2 cellular contexts compared by ENCODE assay signal in the genomic region with DNA sequence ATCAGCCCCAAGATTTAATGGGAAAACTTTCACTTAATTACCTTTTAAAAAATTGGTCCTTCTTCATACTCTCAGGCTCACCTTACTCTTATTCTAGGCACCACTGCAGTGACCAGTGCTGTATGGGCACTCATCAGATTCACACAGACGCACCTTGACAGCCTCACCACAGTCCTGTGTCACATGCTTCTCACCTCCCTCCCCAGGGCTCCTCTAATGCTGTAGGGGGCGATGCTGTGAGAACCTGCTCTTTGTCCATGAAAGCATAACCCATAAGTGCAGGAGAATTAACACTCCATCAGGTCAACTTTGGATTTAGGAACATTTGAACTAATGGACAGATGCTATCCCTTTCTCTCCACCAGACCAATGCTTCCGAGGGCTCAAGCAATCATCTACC.
A peak's percentile ranks its signal among the peaks of the same experiment; 100 is the strongest.
TF ChIP-seq lines count a peak whose summit lies in the region.

No MANE protein-coding gene starts in this region.

TF ChIP-seq in GM23338, 12 proteins besides CTCF, POLR2A, EP300 and RAD21:
- TF ChIP-seq CREB1 (CRISPR knock-in tag; IDR thresholded peaks at IDR 0.05; ENCODE audit: low read depth), result no peak
- no peak for TF ChIP-seq EZH2phosphoT487 (IDR thresholded peaks at IDR 0.05; ENCODE audit: unreplicated experiment)
- TF ChIP-seq ZNF114 (CRISPR knock-in tag; IDR thresholded peaks at IDR 0.05), result no peak
- no peak for TF ChIP-seq POLR2AphosphoS5 (IDR thresholded peaks at IDR 0.05; ENCODE audit: low read depth)
- no peak for TF ChIP-seq ZNF331 (CRISPR knock-in tag; IDR thresholded peaks at IDR 0.05; ENCODE audit: low read depth)
- TF ChIP-seq, protein P1, sequence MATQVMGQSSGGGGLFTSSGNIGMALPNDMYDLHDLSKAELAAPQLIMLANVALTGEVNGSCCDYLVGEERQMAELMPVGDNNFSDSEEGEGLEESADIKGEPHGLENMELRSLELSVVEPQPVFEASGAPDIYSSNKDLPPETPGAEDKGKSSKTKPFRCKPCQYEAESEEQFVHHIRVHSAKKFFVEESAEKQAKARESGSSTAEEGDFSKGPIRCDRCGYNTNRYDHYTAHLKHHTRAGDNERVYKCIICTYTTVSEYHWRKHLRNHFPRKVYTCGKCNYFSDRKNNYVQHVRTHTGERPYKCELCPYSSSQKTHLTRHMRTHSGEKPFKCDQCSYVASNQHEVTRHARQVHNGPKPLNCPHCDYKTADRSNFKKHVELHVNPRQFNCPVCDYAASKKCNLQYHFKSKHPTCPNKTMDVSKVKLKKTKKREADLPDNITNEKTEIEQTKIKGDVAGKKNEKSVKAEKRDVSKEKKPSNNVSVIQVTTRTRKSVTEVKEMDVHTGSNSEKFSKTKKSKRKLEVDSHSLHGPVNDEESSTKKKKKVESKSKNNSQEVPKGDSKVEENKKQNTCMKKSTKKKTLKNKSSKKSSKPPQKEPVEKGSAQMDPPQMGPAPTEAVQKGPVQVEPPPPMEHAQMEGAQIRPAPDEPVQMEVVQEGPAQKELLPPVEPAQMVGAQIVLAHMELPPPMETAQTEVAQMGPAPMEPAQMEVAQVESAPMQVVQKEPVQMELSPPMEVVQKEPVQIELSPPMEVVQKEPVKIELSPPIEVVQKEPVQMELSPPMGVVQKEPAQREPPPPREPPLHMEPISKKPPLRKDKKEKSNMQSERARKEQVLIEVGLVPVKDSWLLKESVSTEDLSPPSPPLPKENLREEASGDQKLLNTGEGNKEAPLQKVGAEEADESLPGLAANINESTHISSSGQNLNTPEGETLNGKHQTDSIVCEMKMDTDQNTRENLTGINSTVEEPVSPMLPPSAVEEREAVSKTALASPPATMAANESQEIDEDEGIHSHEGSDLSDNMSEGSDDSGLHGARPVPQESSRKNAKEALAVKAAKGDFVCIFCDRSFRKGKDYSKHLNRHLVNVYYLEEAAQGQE (IDR thresholded peaks at IDR 0.05; ENCODE audit: unreplicated experiment), result no peak

TF ChIP-seq in K562, 482 proteins besides CTCF, POLR2A, EP300 and RAD21:
- TF ChIP-seq L3MBTL2 (IDR thresholded peaks at IDR 0.05) (peak; percentile 49), ZNF75A (CRISPR knock-in tag; IDR thresholded peaks at IDR 0.05) (no peak), MED1 (CRISPR knock-in tag; IDR thresholded peaks at IDR 0.05; ENCODE audit: borderline replicate concordance) (no peak), BACH1 (tag; IDR thresholded peaks at IDR 0.05) (no peak), ZNF175 (CRISPR knock-in tag; IDR thresholded peaks at IDR 0.05; ENCODE audit: low read depth) (no peak)
- TF ChIP-seq, protein P2, sequence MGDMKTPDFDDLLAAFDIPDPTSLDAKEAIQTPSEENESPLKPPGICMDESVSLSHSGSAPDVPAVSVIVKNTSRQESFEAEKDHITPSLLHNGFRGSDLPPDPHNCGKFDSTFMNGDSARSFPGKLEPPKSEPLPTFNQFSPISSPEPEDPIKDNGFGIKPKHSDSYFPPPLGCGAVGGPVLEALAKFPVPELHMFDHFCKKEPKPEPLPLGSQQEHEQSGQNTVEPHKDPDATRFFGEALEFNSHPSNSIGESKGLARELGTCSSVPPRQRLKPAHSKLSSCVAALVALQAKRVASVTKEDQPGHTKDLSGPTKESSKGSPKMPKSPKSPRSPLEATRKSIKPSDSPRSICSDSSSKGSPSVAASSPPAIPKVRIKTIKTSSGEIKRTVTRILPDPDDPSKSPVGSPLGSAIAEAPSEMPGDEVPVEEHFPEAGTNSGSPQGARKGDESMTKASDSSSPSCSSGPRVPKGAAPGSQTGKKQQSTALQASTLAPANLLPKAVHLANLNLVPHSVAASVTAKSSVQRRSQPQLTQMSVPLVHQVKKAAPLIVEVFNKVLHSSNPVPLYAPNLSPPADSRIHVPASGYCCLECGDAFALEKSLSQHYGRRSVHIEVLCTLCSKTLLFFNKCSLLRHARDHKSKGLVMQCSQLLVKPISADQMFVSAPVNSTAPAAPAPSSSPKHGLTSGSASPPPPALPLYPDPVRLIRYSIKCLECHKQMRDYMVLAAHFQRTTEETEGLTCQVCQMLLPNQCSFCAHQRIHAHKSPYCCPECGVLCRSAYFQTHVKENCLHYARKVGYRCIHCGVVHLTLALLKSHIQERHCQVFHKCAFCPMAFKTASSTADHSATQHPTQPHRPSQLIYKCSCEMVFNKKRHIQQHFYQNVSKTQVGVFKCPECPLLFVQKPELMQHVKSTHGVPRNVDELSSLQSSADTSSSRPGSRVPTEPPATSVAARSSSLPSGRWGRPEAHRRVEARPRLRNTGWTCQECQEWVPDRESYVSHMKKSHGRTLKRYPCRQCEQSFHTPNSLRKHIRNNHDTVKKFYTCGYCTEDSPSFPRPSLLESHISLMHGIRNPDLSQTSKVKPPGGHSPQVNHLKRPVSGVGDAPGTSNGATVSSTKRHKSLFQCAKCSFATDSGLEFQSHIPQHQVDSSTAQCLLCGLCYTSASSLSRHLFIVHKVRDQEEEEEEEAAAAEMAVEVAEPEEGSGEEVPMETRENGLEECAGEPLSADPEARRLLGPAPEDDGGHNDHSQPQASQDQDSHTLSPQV (IDR thresholded peaks at IDR 0.05), result no peak
- TF ChIP-seq, protein P3, sequence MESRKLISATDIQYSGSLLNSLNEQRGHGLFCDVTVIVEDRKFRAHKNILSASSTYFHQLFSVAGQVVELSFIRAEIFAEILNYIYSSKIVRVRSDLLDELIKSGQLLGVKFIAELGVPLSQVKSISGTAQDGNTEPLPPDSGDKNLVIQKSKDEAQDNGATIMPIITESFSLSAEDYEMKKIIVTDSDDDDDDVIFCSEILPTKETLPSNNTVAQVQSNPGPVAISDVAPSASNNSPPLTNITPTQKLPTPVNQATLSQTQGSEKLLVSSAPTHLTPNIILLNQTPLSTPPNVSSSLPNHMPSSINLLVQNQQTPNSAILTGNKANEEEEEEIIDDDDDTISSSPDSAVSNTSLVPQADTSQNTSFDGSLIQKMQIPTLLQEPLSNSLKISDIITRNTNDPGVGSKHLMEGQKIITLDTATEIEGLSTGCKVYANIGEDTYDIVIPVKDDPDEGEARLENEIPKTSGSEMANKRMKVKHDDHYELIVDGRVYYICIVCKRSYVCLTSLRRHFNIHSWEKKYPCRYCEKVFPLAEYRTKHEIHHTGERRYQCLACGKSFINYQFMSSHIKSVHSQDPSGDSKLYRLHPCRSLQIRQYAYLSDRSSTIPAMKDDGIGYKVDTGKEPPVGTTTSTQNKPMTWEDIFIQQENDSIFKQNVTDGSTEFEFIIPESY (CRISPR knock-in tag; IDR thresholded peaks at IDR 0.05), result no peak
- TF ChIP-seq, protein P4, sequence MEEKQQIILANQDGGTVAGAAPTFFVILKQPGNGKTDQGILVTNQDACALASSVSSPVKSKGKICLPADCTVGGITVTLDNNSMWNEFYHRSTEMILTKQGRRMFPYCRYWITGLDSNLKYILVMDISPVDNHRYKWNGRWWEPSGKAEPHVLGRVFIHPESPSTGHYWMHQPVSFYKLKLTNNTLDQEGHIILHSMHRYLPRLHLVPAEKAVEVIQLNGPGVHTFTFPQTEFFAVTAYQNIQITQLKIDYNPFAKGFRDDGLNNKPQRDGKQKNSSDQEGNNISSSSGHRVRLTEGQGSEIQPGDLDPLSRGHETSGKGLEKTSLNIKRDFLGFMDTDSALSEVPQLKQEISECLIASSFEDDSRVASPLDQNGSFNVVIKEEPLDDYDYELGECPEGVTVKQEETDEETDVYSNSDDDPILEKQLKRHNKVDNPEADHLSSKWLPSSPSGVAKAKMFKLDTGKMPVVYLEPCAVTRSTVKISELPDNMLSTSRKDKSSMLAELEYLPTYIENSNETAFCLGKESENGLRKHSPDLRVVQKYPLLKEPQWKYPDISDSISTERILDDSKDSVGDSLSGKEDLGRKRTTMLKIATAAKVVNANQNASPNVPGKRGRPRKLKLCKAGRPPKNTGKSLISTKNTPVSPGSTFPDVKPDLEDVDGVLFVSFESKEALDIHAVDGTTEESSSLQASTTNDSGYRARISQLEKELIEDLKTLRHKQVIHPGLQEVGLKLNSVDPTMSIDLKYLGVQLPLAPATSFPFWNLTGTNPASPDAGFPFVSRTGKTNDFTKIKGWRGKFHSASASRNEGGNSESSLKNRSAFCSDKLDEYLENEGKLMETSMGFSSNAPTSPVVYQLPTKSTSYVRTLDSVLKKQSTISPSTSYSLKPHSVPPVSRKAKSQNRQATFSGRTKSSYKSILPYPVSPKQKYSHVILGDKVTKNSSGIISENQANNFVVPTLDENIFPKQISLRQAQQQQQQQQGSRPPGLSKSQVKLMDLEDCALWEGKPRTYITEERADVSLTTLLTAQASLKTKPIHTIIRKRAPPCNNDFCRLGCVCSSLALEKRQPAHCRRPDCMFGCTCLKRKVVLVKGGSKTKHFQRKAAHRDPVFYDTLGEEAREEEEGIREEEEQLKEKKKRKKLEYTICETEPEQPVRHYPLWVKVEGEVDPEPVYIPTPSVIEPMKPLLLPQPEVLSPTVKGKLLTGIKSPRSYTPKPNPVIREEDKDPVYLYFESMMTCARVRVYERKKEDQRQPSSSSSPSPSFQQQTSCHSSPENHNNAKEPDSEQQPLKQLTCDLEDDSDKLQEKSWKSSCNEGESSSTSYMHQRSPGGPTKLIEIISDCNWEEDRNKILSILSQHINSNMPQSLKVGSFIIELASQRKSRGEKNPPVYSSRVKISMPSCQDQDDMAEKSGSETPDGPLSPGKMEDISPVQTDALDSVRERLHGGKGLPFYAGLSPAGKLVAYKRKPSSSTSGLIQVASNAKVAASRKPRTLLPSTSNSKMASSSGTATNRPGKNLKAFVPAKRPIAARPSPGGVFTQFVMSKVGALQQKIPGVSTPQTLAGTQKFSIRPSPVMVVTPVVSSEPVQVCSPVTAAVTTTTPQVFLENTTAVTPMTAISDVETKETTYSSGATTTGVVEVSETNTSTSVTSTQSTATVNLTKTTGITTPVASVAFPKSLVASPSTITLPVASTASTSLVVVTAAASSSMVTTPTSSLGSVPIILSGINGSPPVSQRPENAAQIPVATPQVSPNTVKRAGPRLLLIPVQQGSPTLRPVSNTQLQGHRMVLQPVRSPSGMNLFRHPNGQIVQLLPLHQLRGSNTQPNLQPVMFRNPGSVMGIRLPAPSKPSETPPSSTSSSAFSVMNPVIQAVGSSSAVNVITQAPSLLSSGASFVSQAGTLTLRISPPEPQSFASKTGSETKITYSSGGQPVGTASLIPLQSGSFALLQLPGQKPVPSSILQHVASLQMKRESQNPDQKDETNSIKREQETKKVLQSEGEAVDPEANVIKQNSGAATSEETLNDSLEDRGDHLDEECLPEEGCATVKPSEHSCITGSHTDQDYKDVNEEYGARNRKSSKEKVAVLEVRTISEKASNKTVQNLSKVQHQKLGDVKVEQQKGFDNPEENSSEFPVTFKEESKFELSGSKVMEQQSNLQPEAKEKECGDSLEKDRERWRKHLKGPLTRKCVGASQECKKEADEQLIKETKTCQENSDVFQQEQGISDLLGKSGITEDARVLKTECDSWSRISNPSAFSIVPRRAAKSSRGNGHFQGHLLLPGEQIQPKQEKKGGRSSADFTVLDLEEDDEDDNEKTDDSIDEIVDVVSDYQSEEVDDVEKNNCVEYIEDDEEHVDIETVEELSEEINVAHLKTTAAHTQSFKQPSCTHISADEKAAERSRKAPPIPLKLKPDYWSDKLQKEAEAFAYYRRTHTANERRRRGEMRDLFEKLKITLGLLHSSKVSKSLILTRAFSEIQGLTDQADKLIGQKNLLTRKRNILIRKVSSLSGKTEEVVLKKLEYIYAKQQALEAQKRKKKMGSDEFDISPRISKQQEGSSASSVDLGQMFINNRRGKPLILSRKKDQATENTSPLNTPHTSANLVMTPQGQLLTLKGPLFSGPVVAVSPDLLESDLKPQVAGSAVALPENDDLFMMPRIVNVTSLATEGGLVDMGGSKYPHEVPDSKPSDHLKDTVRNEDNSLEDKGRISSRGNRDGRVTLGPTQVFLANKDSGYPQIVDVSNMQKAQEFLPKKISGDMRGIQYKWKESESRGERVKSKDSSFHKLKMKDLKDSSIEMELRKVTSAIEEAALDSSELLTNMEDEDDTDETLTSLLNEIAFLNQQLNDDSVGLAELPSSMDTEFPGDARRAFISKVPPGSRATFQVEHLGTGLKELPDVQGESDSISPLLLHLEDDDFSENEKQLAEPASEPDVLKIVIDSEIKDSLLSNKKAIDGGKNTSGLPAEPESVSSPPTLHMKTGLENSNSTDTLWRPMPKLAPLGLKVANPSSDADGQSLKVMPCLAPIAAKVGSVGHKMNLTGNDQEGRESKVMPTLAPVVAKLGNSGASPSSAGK (IDR thresholded peaks at IDR 0.05), result peak; percentile 33
- TF ChIP-seq, protein P5, sequence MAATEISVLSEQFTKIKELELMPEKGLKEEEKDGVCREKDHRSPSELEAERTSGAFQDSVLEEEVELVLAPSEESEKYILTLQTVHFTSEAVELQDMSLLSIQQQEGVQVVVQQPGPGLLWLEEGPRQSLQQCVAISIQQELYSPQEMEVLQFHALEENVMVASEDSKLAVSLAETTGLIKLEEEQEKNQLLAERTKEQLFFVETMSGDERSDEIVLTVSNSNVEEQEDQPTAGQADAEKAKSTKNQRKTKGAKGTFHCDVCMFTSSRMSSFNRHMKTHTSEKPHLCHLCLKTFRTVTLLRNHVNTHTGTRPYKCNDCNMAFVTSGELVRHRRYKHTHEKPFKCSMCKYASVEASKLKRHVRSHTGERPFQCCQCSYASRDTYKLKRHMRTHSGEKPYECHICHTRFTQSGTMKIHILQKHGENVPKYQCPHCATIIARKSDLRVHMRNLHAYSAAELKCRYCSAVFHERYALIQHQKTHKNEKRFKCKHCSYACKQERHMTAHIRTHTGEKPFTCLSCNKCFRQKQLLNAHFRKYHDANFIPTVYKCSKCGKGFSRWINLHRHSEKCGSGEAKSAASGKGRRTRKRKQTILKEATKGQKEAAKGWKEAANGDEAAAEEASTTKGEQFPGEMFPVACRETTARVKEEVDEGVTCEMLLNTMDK (IDR thresholded peaks at IDR 0.05; ENCODE audit: borderline replicate concordance, insufficient read depth, low read depth, low read length, poor library complexity, severe bottlenecking), result peak; percentile 69
- TF ChIP-seq, protein P6, sequence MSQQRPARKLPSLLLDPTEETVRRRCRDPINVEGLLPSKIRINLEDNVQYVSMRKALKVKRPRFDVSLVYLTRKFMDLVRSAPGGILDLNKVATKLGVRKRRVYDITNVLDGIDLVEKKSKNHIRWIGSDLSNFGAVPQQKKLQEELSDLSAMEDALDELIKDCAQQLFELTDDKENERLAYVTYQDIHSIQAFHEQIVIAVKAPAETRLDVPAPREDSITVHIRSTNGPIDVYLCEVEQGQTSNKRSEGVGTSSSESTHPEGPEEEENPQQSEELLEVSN (IDR thresholded peaks at IDR 0.05; ENCODE audit: borderline replicate concordance in 1 of 2, extremely low read depth in 1 of 2, insufficient read depth in 1 of 2, insufficient read length in 1 of 2, low read depth in 1 of 2, low read length in 1 of 2, poor library complexity in 1 of 2, severe bottlenecking in 1 of 2), result peak in 1 of 2 experiments; percentile 33
- TF ChIP-seq, protein P7, sequence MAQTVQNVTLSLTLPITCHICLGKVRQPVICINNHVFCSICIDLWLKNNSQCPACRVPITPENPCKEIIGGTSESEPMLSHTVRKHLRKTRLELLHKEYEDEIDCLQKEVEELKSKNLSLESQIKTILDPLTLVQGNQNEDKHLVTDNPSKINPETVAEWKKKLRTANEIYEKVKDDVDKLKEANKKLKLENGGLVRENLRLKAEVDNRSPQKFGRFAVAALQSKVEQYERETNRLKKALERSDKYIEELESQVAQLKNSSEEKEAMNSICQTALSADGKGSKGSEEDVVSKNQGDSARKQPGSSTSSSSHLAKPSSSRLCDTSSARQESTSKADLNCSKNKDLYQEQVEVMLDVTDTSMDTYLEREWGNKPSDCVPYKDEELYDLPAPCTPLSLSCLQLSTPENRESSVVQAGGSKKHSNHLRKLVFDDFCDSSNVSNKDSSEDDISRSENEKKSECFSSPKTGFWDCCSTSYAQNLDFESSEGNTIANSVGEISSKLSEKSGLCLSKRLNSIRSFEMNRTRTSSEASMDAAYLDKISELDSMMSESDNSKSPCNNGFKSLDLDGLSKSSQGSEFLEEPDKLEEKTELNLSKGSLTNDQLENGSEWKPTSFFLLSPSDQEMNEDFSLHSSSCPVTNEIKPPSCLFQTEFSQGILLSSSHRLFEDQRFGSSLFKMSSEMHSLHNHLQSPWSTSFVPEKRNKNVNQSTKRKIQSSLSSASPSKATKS (CRISPR knock-in tag; IDR thresholded peaks at IDR 0.05), result no peak
